In the genomic region with DNA sequence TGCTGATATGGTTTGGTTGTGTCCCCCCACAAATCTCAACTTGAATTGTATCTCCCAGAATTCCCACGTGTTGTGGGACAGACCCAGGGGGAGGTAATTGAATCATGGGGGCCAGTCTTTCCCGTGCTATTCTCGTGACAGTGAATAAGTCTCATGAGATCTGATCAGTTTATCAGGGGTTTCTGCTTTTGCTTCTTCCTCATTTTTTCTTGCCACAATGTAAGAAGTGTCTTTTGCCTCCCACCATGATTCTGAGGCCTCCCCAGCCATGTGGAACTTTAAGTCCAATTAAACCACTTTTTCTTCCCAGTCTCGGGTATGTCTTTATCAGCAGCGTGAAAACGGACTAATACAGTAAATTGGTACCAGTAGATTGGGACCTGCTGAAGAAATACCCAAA, we compare ENCODE assay signal across 1 cellular context.
TF ChIP-seq lines count a peak whose summit lies in the region.

No MANE protein-coding gene starts in this region.

TF ChIP-seq in GM12878, 131 proteins besides CTCF, POLR2A, EP300 and RAD21:
- peak; percentile 30 for TF ChIP-seq MEF2B (IDR thresholded peaks at IDR 0.05; ENCODE audit: partially characterized antibody, poor library complexity, severe bottlenecking)
TF ChIP-seq in GM12878: peak in this region for 1; not testable (repeated sequence) for 130.
